In genomic region chr17:76261421-76262215, GRCh38 we compare ENCODE assay signal across 9 cellular contexts. TPM values are rescaled to one million over a fixed set of nuclear protein-coding genes. Genes with fewer than 3 reads are reported as not detected.
DNase-seq lines count a peak whose midpoint lies in the region; ATAC-seq and TF ChIP-seq lines count a peak whose summit lies in the region.
"Had no signal": no experiment of that assay in that cellular context is flagged by ENCODE, and none has a peak within 500 bp of the region (broad histone marks: within the 10 kb centered on the region; RNA-seq: fewer than 3 reads in every experiment).

No MANE protein-coding gene starts in this region.

- ATAC-seq in Right ventricle myocardium inferior = no peak
- ATAC-seq in left cardiac atrium = no peak
- no peak for ATAC-seq in left lung
- ATAC-seq in GM18519 (IDR thresholded peaks at IDR 0.05; ENCODE audit: low FRiP score, unreplicated experiment) = no peak
- no peak for ATAC-seq in HG03196 (IDR thresholded peaks at IDR 0.05; ENCODE audit: unreplicated experiment)

- H3K27ac ChIP-seq in left lung = peak overlapping the region; percentile 81 to 93
- peak overlapping the region; percentile 43 to 94 (median 76) for H3K27ac ChIP-seq in tibial nerve

- H3K36me3 Mint-ChIP-seq in activated CD4-positive, alpha-beta memory T cell treated with anti-CD3 and anti-CD28 coated beads for 36 hours = peaks cover 10% of the 10 kb centered on the region

- peaks cover 21 to 57% of the 10 kb centered on the region in 2 donors for H3K4me1 ChIP-seq in left lung
- H3K4me1 ChIP-seq in tibial nerve = peaks cover 0 to 67% (median 48%) of the 10 kb centered on the region in 4 donors

- POLR2A ChIA-PET in activated CD4-positive, alpha-beta memory T cell treated with anti-CD3 and anti-CD28 coated beads for 36 hours (lab: Charles Lee) = interaction anchor here (0.7 to 4.7 kb wide), 5 partner anchors 8 to 80 kb away, joined by 3 to 47 read pairs (median 4); no protein-coding TSS in a partner anchor

- H3K27me3 Mint-ChIP-seq in activated CD4-positive, alpha-beta memory T cell treated with anti-CD3 and anti-CD28 coated beads for 36 hours = no peaks in the 10 kb centered on the region
- H3K27me3 Mint-ChIP-seq: progenitor cell of endocrine pancreas had no signal

- intact Hi-C loops in Right ventricle myocardium inferior (cut with DNase I) (no loop called here), left cardiac atrium (cut with DNase I) (no loop called here), left lung (cut with DNase I) (no loop called here)
- intact Hi-C loops in activated CD4-positive, alpha-beta memory T cell treated with anti-CD3 and anti-CD28 coated beads for 36 hours (cut with micrococcal nuclease) = no loop called here

- H3K4me1 Mint-ChIP-seq in activated CD4-positive, alpha-beta memory T cell treated with anti-CD3 and anti-CD28 coated beads for 36 hours (ENCODE audit: low read depth) = peaks cover 36% of the 10 kb centered on the region

- TF ChIP-seq POLR2A in tibial nerve (IDR thresholded peaks at IDR 0.05) = no peak

- WGBS in tibial nerve, 2 donors = 67 to 70% methylated on average over 23 of the region's 23 CpGs

- peak overlapping the region; percentile 71 for H3K27ac Mint-ChIP-seq in activated CD4-positive, alpha-beta memory T cell treated with anti-CD3 and anti-CD28 coated beads for 36 hours

- H3K4me3 ChIP-seq in left lung = no peak overlapping the region
- no peak overlapping the region for H3K4me3 ChIP-seq in tibial nerve

- CTCF ChIA-PET in activated CD4-positive, alpha-beta memory T cell treated with anti-CD3 and anti-CD28 coated beads for 36 hours (lab: Charles Lee) = interaction anchor here (0.7 to 3.9 kb wide), 5 partner anchors 15 to 140 kb away, joined by 5 to 11 read pairs (median 8); no protein-coding TSS in a partner anchor

- no peaks in the 10 kb centered on the region for H3K36me3 ChIP-seq in left lung
- H3K36me3 ChIP-seq in tibial nerve = no peaks in the 10 kb centered on the region

- peaks cover 3% of the 10 kb centered on the region for H3K9me3 Mint-ChIP-seq in activated CD4-positive, alpha-beta memory T cell treated with anti-CD3 and anti-CD28 coated beads for 36 hours

- no peak for TF ChIP-seq CTCF in left lung (IDR thresholded peaks at IDR 0.05)
- TF ChIP-seq CTCF in tibial nerve (IDR thresholded peaks at IDR 0.05) = no peak

- DNase-seq in Right ventricle myocardium inferior (ENCODE audit: missing footprints) (peak; percentile 37), left cardiac atrium (no peak), left lung (peak; percentile 24 to 30), tibial nerve (ENCODE audit: low spot score in 2 of 2) (no peak)
- no peak for DNase-seq in activated CD4-positive, alpha-beta memory T cell treated with anti-CD3 and anti-CD28 coated beads for 36 hours
- DNase-seq in effector CD8-positive, alpha-beta T cell (lab: John Stamatoyannopoulos, UW) = no peak

- no peak overlapping the region for H3K4me3 Mint-ChIP-seq in activated CD4-positive, alpha-beta memory T cell treated with anti-CD3 and anti-CD28 coated beads for 36 hours

- TF ChIP-seq EP300 in tibial nerve (IDR thresholded peaks at IDR 0.05) = peak in 1 of 2 donors; percentile 53

- H3K9me3 ChIP-seq in left lung (no peaks in the 10 kb centered on the region), tibial nerve (no peaks in the 10 kb centered on the region)

- H3K27me3 ChIP-seq in left lung (no peaks in the 10 kb centered on the region), tibial nerve (no peaks in the 10 kb centered on the region)

RNA-seq across cellular contexts. Expression of gene UBALD2, which starts 3.5 kb away (rescaled TPM):
- 30.4 TPM for total RNA-seq in Right ventricle myocardium inferior
- 10 to 100 TPM; 21.3 to 30.8 TPM for total RNA-seq in left cardiac atrium
- 100 to 1,000 TPM; 317 TPM for total RNA-seq in activated CD4-positive, alpha-beta memory T cell treated with anti-CD3 and anti-CD28 coated beads for 36 hours
- 10 to 100 TPM; 45.7 to 52.7 TPM for total RNA-seq in left lung
- total RNA-seq in tibial nerve = 10 to 100 TPM; 12.7 to 26.9 (median 20.4) TPM

RNA-seq across cellular contexts. Expression of gene RNF157, which starts 21.3 kb away (rescaled TPM):
- total RNA-seq in Right ventricle myocardium inferior = 19.4 TPM
- total RNA-seq in left cardiac atrium = 10 to 100 TPM; 11.1 to 19.9 TPM
- total RNA-seq in activated CD4-positive, alpha-beta memory T cell treated with anti-CD3 and anti-CD28 coated beads for 36 hours = 10 to 100 TPM; 25.4 to 28.0 TPM
- 1 to 10 TPM in 1 of 2 donors, under 1 TPM in 1; 0.79 to 1.4 TPM for total RNA-seq in left lung
- 10 to 100 TPM; 11.1 to 18.9 (median 15.2) TPM for total RNA-seq in tibial nerve

RNA-seq across cellular contexts. Expression of gene QRICH2, which starts 46.5 kb away (rescaled TPM):
- total RNA-seq in Right ventricle myocardium inferior (3.6 TPM), left cardiac atrium (1 to 10 TPM; 1.9 to 3.9 TPM), left lung (1 to 10 TPM; 2.8 to 3.3 TPM), tibial nerve (1 to 10 TPM; 2.0 to 8.4 (median 5.2) TPM)
- 1 to 10 TPM; 1.0 to 1.1 TPM for total RNA-seq in activated CD4-positive, alpha-beta memory T cell treated with anti-CD3 and anti-CD28 coated beads for 36 hours

Comparison
In these comparisons a context has a peak if more than half of its experiments do, and no peak if none do; other contexts are left out.
1. DNase-seq: peak in Right ventricle myocardium inferior (single experiment) and left lung (2 of 2); none in left cardiac atrium (single experiment), activated CD4-positive, alpha-beta memory T cell treated with anti-CD3 and anti-CD28 coated beads for 36 hours (single experiment), tibial nerve (0 of 2) and effector CD8-positive, alpha-beta T cell (single experiment).
2. RNA of gene UBALD2, which starts 3.5 kb away (total RNA-seq): 317 TPM in activated CD4-positive, alpha-beta memory T cell treated with anti-CD3 and anti-CD28 coated beads for 36 hours; 45.7 to 52.7 TPM in left lung, 21.3 to 30.8 TPM in left cardiac atrium, 30.4 TPM in Right ventricle myocardium inferior (single experiment) and 12.7 to 26.9 TPM in tibial nerve; every median in the first group is over 4 times any median in the second.